1 cellular context compared by ENCODE assay signal in the genomic region with DNA sequence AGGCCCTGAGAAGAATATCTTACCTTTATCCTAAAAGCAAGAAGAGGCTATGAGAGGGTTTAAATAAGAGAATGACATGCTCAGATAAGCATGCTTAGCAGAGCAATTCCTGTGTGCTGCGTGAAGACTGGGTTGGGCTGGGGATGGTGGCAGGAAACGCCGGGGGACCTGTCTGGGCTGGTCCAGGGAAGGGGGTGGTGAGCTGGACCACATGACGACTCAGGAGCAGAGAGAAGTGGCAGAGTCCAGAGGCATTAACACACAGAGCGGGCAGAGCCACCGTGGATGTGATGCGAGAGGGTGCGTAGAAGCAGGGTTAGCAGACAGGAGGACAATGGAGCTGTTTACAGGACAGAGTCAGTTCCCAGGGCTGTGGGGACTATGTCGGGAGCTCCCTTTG.
TF ChIP-seq lines count a peak whose summit lies in the region.

No MANE protein-coding gene starts in this region.

TF ChIP-seq in HepG2, 621 proteins besides CTCF, POLR2A, EP300 and RAD21 (continued from another document):
- TF ChIP-seq, protein P1, sequence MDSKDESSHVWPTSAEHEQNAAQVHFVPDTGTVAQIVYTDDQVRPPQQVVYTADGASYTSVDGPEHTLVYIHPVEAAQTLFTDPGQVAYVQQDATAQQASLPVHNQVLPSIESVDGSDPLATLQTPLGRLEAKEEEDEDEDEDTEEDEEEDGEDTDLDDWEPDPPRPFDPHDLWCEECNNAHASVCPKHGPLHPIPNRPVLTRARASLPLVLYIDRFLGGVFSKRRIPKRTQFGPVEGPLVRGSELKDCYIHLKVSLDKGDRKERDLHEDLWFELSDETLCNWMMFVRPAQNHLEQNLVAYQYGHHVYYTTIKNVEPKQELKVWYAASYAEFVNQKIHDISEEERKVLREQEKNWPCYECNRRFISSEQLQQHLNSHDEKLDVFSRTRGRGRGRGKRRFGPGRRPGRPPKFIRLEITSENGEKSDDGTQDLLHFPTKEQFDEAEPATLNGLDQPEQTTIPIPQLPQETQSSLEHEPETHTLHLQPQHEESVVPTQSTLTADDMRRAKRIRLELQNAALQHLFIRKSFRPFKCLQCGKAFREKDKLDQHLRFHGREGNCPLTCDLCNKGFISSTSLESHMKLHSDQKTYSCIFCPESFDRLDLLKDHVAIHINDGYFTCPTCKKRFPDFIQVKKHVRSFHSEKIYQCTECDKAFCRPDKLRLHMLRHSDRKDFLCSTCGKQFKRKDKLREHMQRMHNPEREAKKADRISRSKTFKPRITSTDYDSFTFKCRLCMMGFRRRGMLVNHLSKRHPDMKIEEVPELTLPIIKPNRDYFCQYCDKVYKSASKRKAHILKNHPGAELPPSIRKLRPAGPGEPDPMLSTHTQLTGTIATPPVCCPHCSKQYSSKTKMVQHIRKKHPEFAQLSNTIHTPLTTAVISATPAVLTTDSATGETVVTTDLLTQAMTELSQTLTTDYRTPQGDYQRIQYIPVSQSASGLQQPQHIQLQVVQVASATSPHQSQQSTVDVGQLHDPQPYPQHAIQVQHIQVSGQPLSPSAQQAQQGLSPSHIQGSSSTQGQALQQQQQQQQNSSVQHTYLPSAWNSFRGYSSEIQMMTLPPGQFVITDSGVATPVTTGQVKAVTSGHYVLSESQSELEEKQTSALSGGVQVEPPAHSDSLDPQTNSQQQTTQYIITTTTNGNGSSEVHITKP (CRISPR knock-in tag; IDR thresholded peaks at IDR 0.05; ENCODE audit: low read depth) = no peak
- TF ChIP-seq SOX6 (IDR thresholded peaks at IDR 0.05) = no peak
- TF ChIP-seq SOX6 (CRISPR knock-in tag; IDR thresholded peaks at IDR 0.05) = no peak
- TF ChIP-seq ZNF841 (CRISPR knock-in tag; IDR thresholded peaks at IDR 0.05; ENCODE audit: borderline replicate concordance) = no peak
- no peak for TF ChIP-seq SIX4 (CRISPR knock-in tag; IDR thresholded peaks at IDR 0.05)
- TF ChIP-seq ARID2 (CRISPR knock-in tag; IDR thresholded peaks at IDR 0.05; ENCODE audit: borderline replicate concordance) = no peak
TF ChIP-seq in HepG2: peak in this region for 0.
